In genomic region chr20:32538526-32538918, GRCh38 we compare ENCODE assay signal across 8 cellular contexts. TPM values are rescaled to one million over a fixed set of nuclear protein-coding genes. Genes with fewer than 3 reads are reported as not detected.
DNase-seq lines count a peak whose midpoint lies in the region; ATAC-seq and TF ChIP-seq lines count a peak whose summit lies in the region.

No MANE protein-coding gene starts in this region.

- H3K4me1 ChIP-seq in CD8-positive, alpha-beta T cell (ENCODE audit: insufficient read depth, low read length), result peaks cover 89% of the 10 kb centered on the region

- peak overlapping the region; percentile 98 for H3K27ac Mint-ChIP-seq in CD8-positive, alpha-beta T cell
- H3K27ac Mint-ChIP-seq in T-cell (peak overlapping the region; percentile 99), natural killer cell (peak overlapping the region; percentile 91 to 95)

- H3K4me3 Mint-ChIP-seq in CD8-positive, alpha-beta T cell, result peak overlapping the region; percentile 73
- H3K4me3 Mint-ChIP-seq in T-cell (peak overlapping the region; percentile 61 to 81 (median 72)), natural killer cell (peak overlapping the region; percentile 91)

- intact Hi-C loops in CD8-positive, alpha-beta T cell (cut with DNase I, micrococcal nuclease), result loop anchor here (2.0 to 5.0 kb wide), 3 partner anchors 28 to 429 kb away; partner anchors contain the start of genes PLAGL2 (in 1 of the 2) and POFUT1 (in 1 of the 2)
- intact Hi-C loops in natural killer cell (cut with micrococcal nuclease), result loop anchor here (1.0 to 10.0 kb wide), 4 partner anchors 16 to 54 kb away; no protein-coding TSS in a partner anchor
- intact Hi-C loops in lower leg skin (cut with DNase I; ENCODE audit: low total_unique reads), result no loop called here

- no peaks in the 10 kb centered on the region for H3K9me3 ChIP-seq in CD8-positive, alpha-beta T cell (ENCODE audit: low read length)

- no peaks in the 10 kb centered on the region for H3K27me3 Mint-ChIP-seq in CD8-positive, alpha-beta T cell (ENCODE audit: low read depth)
- H3K27me3 Mint-ChIP-seq in T-cell, result no peaks in the 10 kb centered on the region
- no peaks in the 10 kb centered on the region for H3K27me3 Mint-ChIP-seq in natural killer cell (ENCODE audit: low read depth in 2 of 2)

- 8 to 23% methylated on average over 11 of the region's 15 CpGs for WGBS in lower leg skin, 2 donors

- TF ChIP-seq POLR2A in lower leg skin (IDR thresholded peaks at IDR 0.05), result no peak

- ATAC-seq in CD8-positive, alpha-beta T cell, result peak; percentile 15
- peak in 1 of 4 experiments; percentile 0 for ATAC-seq in T-cell (replicated peaks in 1 of 4)
- peak in 1 of 3 donors; percentile 4 for ATAC-seq in natural killer cell
- no peak for ATAC-seq in GM21526 (IDR thresholded peaks at IDR 0.05; ENCODE audit: low FRiP score, unreplicated experiment)

- CTCF ChIA-PET in CD8-positive, alpha-beta T cell (lab: Charles Lee), result interaction anchor here (0.5 to 15.6 kb wide), 9 partner anchors 13 to 114 kb away, joined by 3 to 235 read pairs (median 9); no protein-coding TSS in a partner anchor
- CTCF ChIA-PET in T-cell (lab: Charles Lee), result interaction anchor here (0.5 to 2.9 kb wide), 4 partner anchors 15 to 179 kb away, joined by 3 to 31 read pairs (median 4); no protein-coding TSS in a partner anchor

- H3K9me3 Mint-ChIP-seq in CD8-positive, alpha-beta T cell, result no peaks in the 10 kb centered on the region
- H3K9me3 Mint-ChIP-seq in T-cell (no peaks in the 10 kb centered on the region), natural killer cell (no peaks in the 10 kb centered on the region)

- POLR2A ChIA-PET in CD8-positive, alpha-beta T cell (lab: Charles Lee), result interaction anchor here (0.7 to 12.1 kb wide), 8 partner anchors 13 to 181 kb away, joined by 3 to 187 read pairs (median 12); partner anchors contain the start of gene NOL4L
- POLR2A ChIA-PET in T-cell (lab: Charles Lee), result interaction anchor here (0.5 to 0.6 kb wide), 4 partner anchors 14 to 581 kb away, joined by 3 to 7 read pairs (median 4); no protein-coding TSS in a partner anchor

- H3K27me3 ChIP-seq in CD8-positive, alpha-beta T cell (ENCODE audit: insufficient read depth, low read length), result no peaks in the 10 kb centered on the region

- no peak for TF ChIP-seq CTCF in CD8-positive, alpha-beta T cell (IDR thresholded peaks at IDR 0.05)
- TF ChIP-seq CTCF in natural killer cell (IDR thresholded peaks at IDR 0.05) (no peak), lower leg skin (IDR thresholded peaks at IDR 0.05) (no peak)

- peaks cover 3% of the 10 kb centered on the region for H3K36me3 ChIP-seq in CD8-positive, alpha-beta T cell (ENCODE audit: insufficient read depth, low read length)

- peak in 4 of 7 experiments; percentile 50 to 69 (median 68) for DNase-seq in CD8-positive, alpha-beta T cell
- DNase-seq in T-cell (peak in 19 of 34 experiments; percentile 21 to 71 (median 35)), natural killer cell (peak; percentile 41), middle frontal gyrus (ENCODE audit: extremely low spot score, low spot score) (no peak), lower leg skin (ENCODE audit: low spot score in 2 of 2) (no peak), H4 (ENCODE audit: low spot score) (no peak)
- DNase-seq in central memory CD4-positive, alpha-beta T cell, result peak; percentile 60

- H3K4me1 Mint-ChIP-seq in CD8-positive, alpha-beta T cell (ENCODE audit: low read depth), result peaks cover 82% of the 10 kb centered on the region
- H3K4me1 Mint-ChIP-seq in T-cell, result peaks cover 85 to 88% (median 87%) of the 10 kb centered on the region in 3 donors
- H3K4me1 Mint-ChIP-seq in natural killer cell, result peaks cover 70 to 84% of the 10 kb centered on the region in 2 donors

- H3K27ac ChIP-seq in CD8-positive, alpha-beta T cell (ENCODE audit: low read depth, low read length), result peak overlapping the region; percentile 63

- peak overlapping the region; percentile 25 for H3K4me3 ChIP-seq in CD8-positive, alpha-beta T cell (ENCODE audit: low read depth, low read length)
- no peak overlapping the region for H3K4me3 ChIP-seq in lower leg skin (ENCODE audit: low read depth, poor library complexity, severe bottlenecking)

- peaks cover 11% of the 10 kb centered on the region for H3K36me3 Mint-ChIP-seq in CD8-positive, alpha-beta T cell
- H3K36me3 Mint-ChIP-seq in T-cell, result peaks cover 6% of the 10 kb centered on the region
- no peaks in the 10 kb centered on the region for H3K36me3 Mint-ChIP-seq in natural killer cell

RNA-seq across cellular contexts. Expression of gene NOL4L, which starts 46.6 kb away (rescaled TPM):
- total RNA-seq in CD8-positive, alpha-beta T cell, result 10 to 100 TPM; 39.1 to 39.7 TPM
- total RNA-seq in T-cell (10 to 100 TPM; 63.5 to 88.8 (median 74.4) TPM), natural killer cell (100 to 1,000 TPM; 101 to 136 (median 114) TPM), lower leg skin (10 to 100 TPM in 1 of 4 donors, 1 to 10 TPM in 3; 4.6 to 10.4 (median 7.0) TPM)
- 10.6 and 13.0 TPM in 2 replicates for total RNA-seq in H4 (2014; rRNA removed; shearing (Covaris generic))

Comparison
In these comparisons a context has a peak if more than half of its experiments do, and no peak if none do; other contexts are left out.
1. DNase-seq: peak in CD8-positive, alpha-beta T cell (4 of 7), T-cell (19 of 34), central memory CD4-positive, alpha-beta T cell (single experiment) and natural killer cell (single experiment); none in middle frontal gyrus (single experiment), lower leg skin (0 of 2) and H4 (single experiment).
2. Peak in every context shown above with its lines, with median percentiles within 50 percentile points of each other: H3K27ac Mint-ChIP-seq and H3K4me3 Mint-ChIP-seq.